Comparison of ENCODE assay signal across 10 cellular contexts in the genomic region with DNA sequence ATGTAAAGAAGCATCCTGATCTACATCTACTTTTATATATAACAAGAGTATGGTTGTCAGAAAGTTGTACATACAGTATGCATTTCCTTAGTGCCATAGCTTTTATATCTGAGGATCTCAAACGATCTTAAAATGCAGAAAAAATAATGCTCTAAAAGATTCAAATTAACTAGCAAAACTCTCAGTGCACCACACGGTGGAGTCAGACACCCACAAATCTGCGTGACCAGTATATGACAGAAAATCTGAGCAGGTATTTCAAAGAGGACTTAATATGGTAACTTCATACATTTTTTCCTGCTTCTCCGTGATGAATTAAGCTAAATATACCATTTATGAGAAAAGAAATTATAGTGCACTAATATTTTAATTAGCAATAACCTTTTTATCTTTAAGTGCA.
A peak's percentile ranks its signal among the peaks of the same experiment; 100 is the strongest.
DNase-seq lines count a peak whose midpoint lies in the region; ATAC-seq and TF ChIP-seq lines count a peak whose summit lies in the region.
"Had no signal": no experiment of that assay in that cellular context is flagged by ENCODE, and none has a peak within 500 bp of the region (broad histone marks: within the 10 kb centered on the region; RNA-seq: fewer than 3 reads in every experiment).

No MANE protein-coding gene starts in this region.

- ATAC-seq in WTC11: no peak
- ATAC-seq: activated T-cell treated with anti-CD3 and anti-CD28 coated beads, Interleukin-2, amount 50 U/mL, for 72 hours had no signal

- no peaks in the 10 kb centered on the region for H3K4me1 Mint-ChIP-seq in WTC11

- no peaks in the 10 kb centered on the region for H3K36me3 ChIP-seq in DOHH2 (ENCODE audit: control insufficient read depth, low read length)

- POLR2A ChIA-PET in WTC11 (lab: Charles Lee): no interaction called here

- H3K9me3 ChIP-seq in DOHH2 (ENCODE audit: control insufficient read depth, insufficient read depth, low read length): no peaks in the 10 kb centered on the region

- no peaks in the 10 kb centered on the region for H3K9me2 ChIP-seq in DOHH2 (replicated peaks; ENCODE audit: control insufficient read depth, low read length)

- DNase-seq in GM20000 (ENCODE audit: low spot score) (peak; percentile 2), NCI-H82 treated with DMSO at 0.1 percent for 48 hours (lab: John Stamatoyannopoulos, UW; ENCODE audit: unreplicated experiment) (peak; percentile 41), fibroblast of mammary gland (ENCODE audit: low read depth) (peak; percentile 2), WTC11 (ENCODE audit: low spot score) (no peak), NCI-H1092 treated with DMSO at 0.1 percent for 48 hours (lab: John Stamatoyannopoulos, UW) (no peak)
- no peak for DNase-seq in stimulated activated CD8-positive, alpha-beta memory T cell treated with anti-CD3 and anti-CD28 coated beads, Interleukin-4, amount 100 ng/mL, for 48 hours
- no peak for DNase-seq in activated CD8-positive, alpha-beta memory T cell treated with anti-CD3 and anti-CD28 coated beads, Interleukin-2, amount 50 U/mL, for 4 hours
- DNase-seq: hippocampal formation had no signal

- no peaks in the 10 kb centered on the region for H3K27me3 ChIP-seq in DOHH2 (ENCODE audit: control insufficient read depth, low read length)

- no peak overlapping the region for H3K4me3 ChIP-seq in DOHH2 (ENCODE audit: low read length)
- no peak overlapping the region for H3K4me3 ChIP-seq in fibroblast of mammary gland (ENCODE audit: control insufficient read depth, low read depth, low read length)

- H3K4me3 Mint-ChIP-seq in WTC11: no peak overlapping the region
- H3K4me3 Mint-ChIP-seq: activated T-cell treated with anti-CD3 and anti-CD28 coated beads, Interleukin-2, amount 50 U/mL, for 72 hours had no signal

- H3K36me3 Mint-ChIP-seq in WTC11: peaks cover 2% of the 10 kb centered on the region; the same call in 1 of the 2 replicates

- no peaks in the 10 kb centered on the region for H3K9me3 Mint-ChIP-seq in WTC11
- H3K9me3 Mint-ChIP-seq: activated T-cell treated with anti-CD3 and anti-CD28 coated beads, Interleukin-2, amount 50 U/mL, for 72 hours had no signal

- H3K4me1 ChIP-seq in DOHH2 (ENCODE audit: control insufficient read depth, low read length): no peaks in the 10 kb centered on the region

- H3F3A ChIP-seq in DOHH2 (ENCODE audit: control insufficient read depth, insufficient read depth): no peaks in the 10 kb centered on the region

- CTCF ChIA-PET in WTC11 (lab: Charles Lee): no interaction called here

- H4K20me1 ChIP-seq in DOHH2 (ENCODE audit: control insufficient read depth, insufficient read depth, low read depth, low read length): no peaks in the 10 kb centered on the region

- no peaks in the 10 kb centered on the region for H3K27me3 Mint-ChIP-seq in WTC11 (ENCODE audit: low read depth)

- H3K4me2 ChIP-seq in DOHH2 (ENCODE audit: low read length): no peak overlapping the region

- TF ChIP-seq CTCF in DOHH2 (IDR thresholded peaks at IDR 0.05; ENCODE audit: low read depth, low read length, poor library complexity, severe bottlenecking) (peak; percentile 33), GM20000 (IDR thresholded peaks at IDR 0.05; ENCODE audit: extremely low read depth, missing control alignments) (no peak), fibroblast of mammary gland (conservative IDR thresholded peaks at IDR 0.05; ENCODE audit: control insufficient read depth, insufficient read depth, low read depth, low read length) (no peak), WTC11 (IDR thresholded peaks at IDR 0.05) (no peak)

- H3K79me2 ChIP-seq in DOHH2 (ENCODE audit: control insufficient read depth, low read length): no peaks in the 10 kb centered on the region

- H3K27ac Mint-ChIP-seq in WTC11: no peak overlapping the region
- H3K27ac Mint-ChIP-seq: activated T-cell treated with anti-CD3 and anti-CD28 coated beads, Interleukin-2, amount 50 U/mL, for 72 hours had no signal

- no peak overlapping the region for H3K27ac ChIP-seq in DOHH2 (ENCODE audit: low read depth, low read length)

TF ChIP-seq in WTC11, 78 proteins besides CTCF, POLR2A, EP300 and RAD21:
- no peak for TF ChIP-seq E2F4 (CRISPR knock-in tag; IDR thresholded peaks at IDR 0.05; ENCODE audit: borderline replicate concordance, low read depth)
- TF ChIP-seq, protein P1, sequence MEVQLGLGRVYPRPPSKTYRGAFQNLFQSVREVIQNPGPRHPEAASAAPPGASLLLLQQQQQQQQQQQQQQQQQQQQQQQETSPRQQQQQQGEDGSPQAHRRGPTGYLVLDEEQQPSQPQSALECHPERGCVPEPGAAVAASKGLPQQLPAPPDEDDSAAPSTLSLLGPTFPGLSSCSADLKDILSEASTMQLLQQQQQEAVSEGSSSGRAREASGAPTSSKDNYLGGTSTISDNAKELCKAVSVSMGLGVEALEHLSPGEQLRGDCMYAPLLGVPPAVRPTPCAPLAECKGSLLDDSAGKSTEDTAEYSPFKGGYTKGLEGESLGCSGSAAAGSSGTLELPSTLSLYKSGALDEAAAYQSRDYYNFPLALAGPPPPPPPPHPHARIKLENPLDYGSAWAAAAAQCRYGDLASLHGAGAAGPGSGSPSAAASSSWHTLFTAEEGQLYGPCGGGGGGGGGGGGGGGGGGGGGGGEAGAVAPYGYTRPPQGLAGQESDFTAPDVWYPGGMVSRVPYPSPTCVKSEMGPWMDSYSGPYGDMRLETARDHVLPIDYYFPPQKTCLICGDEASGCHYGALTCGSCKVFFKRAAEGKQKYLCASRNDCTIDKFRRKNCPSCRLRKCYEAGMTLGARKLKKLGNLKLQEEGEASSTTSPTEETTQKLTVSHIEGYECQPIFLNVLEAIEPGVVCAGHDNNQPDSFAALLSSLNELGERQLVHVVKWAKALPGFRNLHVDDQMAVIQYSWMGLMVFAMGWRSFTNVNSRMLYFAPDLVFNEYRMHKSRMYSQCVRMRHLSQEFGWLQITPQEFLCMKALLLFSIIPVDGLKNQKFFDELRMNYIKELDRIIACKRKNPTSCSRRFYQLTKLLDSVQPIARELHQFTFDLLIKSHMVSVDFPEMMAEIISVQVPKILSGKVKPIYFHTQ (CRISPR knock-in tag; IDR thresholded peaks at IDR 0.05): no peak
- no peak for TF ChIP-seq ZNF416 (CRISPR knock-in tag; IDR thresholded peaks at IDR 0.05)
- TF ChIP-seq SMAD4 (CRISPR knock-in tag; IDR thresholded peaks at IDR 0.05): no peak
- TF ChIP-seq TEAD1 (CRISPR knock-in tag; IDR thresholded peaks at IDR 0.05): no peak
- TF ChIP-seq, protein P2, sequence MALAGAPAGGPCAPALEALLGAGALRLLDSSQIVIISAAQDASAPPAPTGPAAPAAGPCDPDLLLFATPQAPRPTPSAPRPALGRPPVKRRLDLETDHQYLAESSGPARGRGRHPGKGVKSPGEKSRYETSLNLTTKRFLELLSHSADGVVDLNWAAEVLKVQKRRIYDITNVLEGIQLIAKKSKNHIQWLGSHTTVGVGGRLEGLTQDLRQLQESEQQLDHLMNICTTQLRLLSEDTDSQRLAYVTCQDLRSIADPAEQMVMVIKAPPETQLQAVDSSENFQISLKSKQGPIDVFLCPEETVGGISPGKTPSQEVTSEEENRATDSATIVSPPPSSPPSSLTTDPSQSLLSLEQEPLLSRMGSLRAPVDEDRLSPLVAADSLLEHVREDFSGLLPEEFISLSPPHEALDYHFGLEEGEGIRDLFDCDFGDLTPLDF (CRISPR knock-in tag; IDR thresholded peaks at IDR 0.05): no peak
- TF ChIP-seq, protein P3, sequence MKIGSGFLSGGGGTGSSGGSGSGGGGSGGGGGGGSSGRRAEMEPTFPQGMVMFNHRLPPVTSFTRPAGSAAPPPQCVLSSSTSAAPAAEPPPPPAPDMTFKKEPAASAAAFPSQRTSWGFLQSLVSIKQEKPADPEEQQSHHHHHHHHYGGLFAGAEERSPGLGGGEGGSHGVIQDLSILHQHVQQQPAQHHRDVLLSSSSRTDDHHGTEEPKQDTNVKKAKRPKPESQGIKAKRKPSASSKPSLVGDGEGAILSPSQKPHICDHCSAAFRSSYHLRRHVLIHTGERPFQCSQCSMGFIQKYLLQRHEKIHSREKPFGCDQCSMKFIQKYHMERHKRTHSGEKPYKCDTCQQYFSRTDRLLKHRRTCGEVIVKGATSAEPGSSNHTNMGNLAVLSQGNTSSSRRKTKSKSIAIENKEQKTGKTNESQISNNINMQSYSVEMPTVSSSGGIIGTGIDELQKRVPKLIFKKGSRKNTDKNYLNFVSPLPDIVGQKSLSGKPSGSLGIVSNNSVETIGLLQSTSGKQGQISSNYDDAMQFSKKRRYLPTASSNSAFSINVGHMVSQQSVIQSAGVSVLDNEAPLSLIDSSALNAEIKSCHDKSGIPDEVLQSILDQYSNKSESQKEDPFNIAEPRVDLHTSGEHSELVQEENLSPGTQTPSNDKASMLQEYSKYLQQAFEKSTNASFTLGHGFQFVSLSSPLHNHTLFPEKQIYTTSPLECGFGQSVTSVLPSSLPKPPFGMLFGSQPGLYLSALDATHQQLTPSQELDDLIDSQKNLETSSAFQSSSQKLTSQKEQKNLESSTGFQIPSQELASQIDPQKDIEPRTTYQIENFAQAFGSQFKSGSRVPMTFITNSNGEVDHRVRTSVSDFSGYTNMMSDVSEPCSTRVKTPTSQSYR (CRISPR knock-in tag; IDR thresholded peaks at IDR 0.05): no peak
TF ChIP-seq in WTC11: peak in this region for 0.

Comparison
In these comparisons a context has a peak if more than half of its experiments do, and no peak if none do; other contexts are left out.
1. DNase-seq: peak in GM20000 (single experiment), NCI-H82 treated with DMSO at 0.1 percent for 48 hours (single experiment) and fibroblast of mammary gland (single experiment); none in stimulated activated CD8-positive, alpha-beta memory T cell treated with anti-CD3 and anti-CD28 coated beads, Interleukin-4, amount 100 ng/mL, for 48 hours (single experiment), activated CD8-positive, alpha-beta memory T cell treated with anti-CD3 and anti-CD28 coated beads, Interleukin-2, amount 50 U/mL, for 4 hours (single experiment), WTC11 (single experiment) and NCI-H1092 treated with DMSO at 0.1 percent for 48 hours (single experiment).